1 cellular context compared by ENCODE assay signal in genomic region chr1:222994506-222995229, GRCh38.
TF ChIP-seq lines count a peak whose summit lies in the region.

No MANE protein-coding gene starts in this region.

TF ChIP-seq in SK-N-SH, 30 proteins besides CTCF, POLR2A, EP300 and RAD21 (continued from another document):
- TF ChIP-seq, protein P1, sequence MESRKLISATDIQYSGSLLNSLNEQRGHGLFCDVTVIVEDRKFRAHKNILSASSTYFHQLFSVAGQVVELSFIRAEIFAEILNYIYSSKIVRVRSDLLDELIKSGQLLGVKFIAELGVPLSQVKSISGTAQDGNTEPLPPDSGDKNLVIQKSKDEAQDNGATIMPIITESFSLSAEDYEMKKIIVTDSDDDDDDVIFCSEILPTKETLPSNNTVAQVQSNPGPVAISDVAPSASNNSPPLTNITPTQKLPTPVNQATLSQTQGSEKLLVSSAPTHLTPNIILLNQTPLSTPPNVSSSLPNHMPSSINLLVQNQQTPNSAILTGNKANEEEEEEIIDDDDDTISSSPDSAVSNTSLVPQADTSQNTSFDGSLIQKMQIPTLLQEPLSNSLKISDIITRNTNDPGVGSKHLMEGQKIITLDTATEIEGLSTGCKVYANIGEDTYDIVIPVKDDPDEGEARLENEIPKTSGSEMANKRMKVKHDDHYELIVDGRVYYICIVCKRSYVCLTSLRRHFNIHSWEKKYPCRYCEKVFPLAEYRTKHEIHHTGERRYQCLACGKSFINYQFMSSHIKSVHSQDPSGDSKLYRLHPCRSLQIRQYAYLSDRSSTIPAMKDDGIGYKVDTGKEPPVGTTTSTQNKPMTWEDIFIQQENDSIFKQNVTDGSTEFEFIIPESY (IDR thresholded peaks at IDR 0.05; ENCODE audit: borderline replicate concordance, low read depth) = no peak
- no peak for TF ChIP-seq MAX (IDR thresholded peaks at IDR 0.05; ENCODE audit: low read depth)
- peak; percentile 76 for TF ChIP-seq PBX3 (IDR thresholded peaks at IDR 0.05)
- peak; percentile 86 for TF ChIP-seq TEAD4 (IDR thresholded peaks at IDR 0.05; ENCODE audit: borderline replicate concordance, insufficient read depth)
- TF ChIP-seq TAF1 (IDR thresholded peaks at IDR 0.05; ENCODE audit: borderline replicate concordance, low read depth, low read length) = no peak
- no peak for TF ChIP-seq GATA2 (CRISPR knock-in tag; IDR thresholded peaks at IDR 0.05)
- TF ChIP-seq RCOR1 (IDR thresholded peaks at IDR 0.05; ENCODE audit: low read length) = no peak
- TF ChIP-seq, protein P2, sequence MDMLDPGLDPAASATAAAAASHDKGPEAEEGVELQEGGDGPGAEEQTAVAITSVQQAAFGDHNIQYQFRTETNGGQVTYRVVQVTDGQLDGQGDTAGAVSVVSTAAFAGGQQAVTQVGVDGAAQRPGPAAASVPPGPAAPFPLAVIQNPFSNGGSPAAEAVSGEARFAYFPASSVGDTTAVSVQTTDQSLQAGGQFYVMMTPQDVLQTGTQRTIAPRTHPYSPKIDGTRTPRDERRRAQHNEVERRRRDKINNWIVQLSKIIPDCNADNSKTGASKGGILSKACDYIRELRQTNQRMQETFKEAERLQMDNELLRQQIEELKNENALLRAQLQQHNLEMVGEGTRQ (IDR thresholded peaks at IDR 0.05; ENCODE audit: borderline replicate concordance, low read depth, low read length) = no peak
- TF ChIP-seq MEF2A (IDR thresholded peaks at IDR 0.05; ENCODE audit: borderline replicate concordance, low read depth) = peak; percentile 94
- no peak for TF ChIP-seq GABPA (IDR thresholded peaks at IDR 0.05; ENCODE audit: low read depth)
- peak; percentile 80; the same call in 1 of the 2 replicates for TF ChIP-seq FOSL2 (IDR thresholded peaks at IDR 0.05; ENCODE audit: borderline replicate concordance, low read depth)
- TF ChIP-seq MXI1 (IDR thresholded peaks at IDR 0.05; ENCODE audit: low read depth, low read length) = no peak
- no peak for TF ChIP-seq SIN3A (IDR thresholded peaks at IDR 0.05; ENCODE audit: borderline replicate concordance, low read depth, low read length)
- TF ChIP-seq NFIC (IDR thresholded peaks at IDR 0.05; ENCODE audit: borderline replicate concordance) = peak; percentile 92
